In genomic region chr19:11073568-11073967, GRCh38 we compare ENCODE assay signal across 25 cellular contexts.
"Had no signal": no experiment of that assay in that cellular context is flagged by ENCODE, and none has a peak within 500 bp of the region (broad histone marks: within the 10 kb centered on the region; RNA-seq: fewer than 3 reads in every experiment).

No MANE protein-coding gene starts in this region.

- H3K9me3 Mint-ChIP-seq: activated naive CD4-positive, alpha-beta T cell treated with anti-CD3 and anti-CD28 coated beads, Interleukin-2, amount 50 U/mL, for 24 hours; activated T-cell treated with anti-CD3 and anti-CD28 coated beads, Interleukin-2, amount 50 U/mL, for 24 hours; activated T-helper 1 cell treated with anti-CD3 and anti-CD28 coated beads, Interleukin-12 subunit alpha, Interleukin-12 subunit beta, Interleukin-2, Interleukin-4 antibody, amounts not matched to agents 30 ng/mL and 10 ng/mL and 1 ng/mL, durations not matched to agents 14 hours and 24 hours and 36 hours; central memory CD8-positive, alpha-beta T cell; T-helper 1 cell treated with Interleukin-12 subunit alpha and Interleukin-12 subunit beta and Interleukin-4 antibody, amounts not matched to agents 30 μg/mL and 1 μg/mL, for 36 hours; WTC11 had no signal

- H3K4me1 Mint-ChIP-seq: brain had no signal

- ATAC-seq: activated CD8-positive, alpha-beta T cell treated with anti-CD3 and anti-CD28 coated beads, Interleukin-2, amount 10 ng/mL, durations not matched to agents 7 days and 5 days; WTC11 had no signal

- H3K4me3 Mint-ChIP-seq: activated CD8-positive, alpha-beta T cell treated with anti-CD3 and anti-CD28 coated beads, Interleukin-2, amount 10 ng/mL, durations not matched to agents 7 days and 5 days; activated naive CD4-positive, alpha-beta T cell treated with anti-CD3 and anti-CD28 coated beads, Interleukin-2, amount 50 U/mL, for 24 hours; activated T-cell treated with anti-CD3 and anti-CD28 coated beads, Interleukin-2, amount 50 U/mL, for 24 hours; activated T-helper 1 cell treated with anti-CD3 and anti-CD28 coated beads, Interleukin-12 subunit alpha, Interleukin-12 subunit beta, Interleukin-2, Interleukin-4 antibody, amounts not matched to agents 30 ng/mL and 10 ng/mL and 1 ng/mL, durations not matched to agents 14 hours and 24 hours and 36 hours; brain; central memory CD8-positive, alpha-beta T cell; T-helper 1 cell treated with Interleukin-12 subunit alpha and Interleukin-12 subunit beta and Interleukin-4 antibody, amounts not matched to agents 30 μg/mL and 1 μg/mL, for 36 hours; WTC11 had no signal

- H3K9me3 ChIP-seq: MG63, Peyer's patch had no signal

- H3K4me1 ChIP-seq: Peyer's patch had no signal

- H3K27ac ChIP-seq: KMS-11 had no signal

- H3K27me3 Mint-ChIP-seq: activated naive CD4-positive, alpha-beta T cell treated with anti-CD3 and anti-CD28 coated beads, Interleukin-2, amount 50 U/mL, for 24 hours; activated T-cell treated with anti-CD3 and anti-CD28 coated beads, Interleukin-2, amount 50 U/mL, for 24 hours; brain; central memory CD8-positive, alpha-beta T cell had no signal

- DNase-seq: activated CD4-positive, alpha-beta T cell treated with anti-CD3 and anti-CD28 coated beads for 48 hours; activated CD4-positive, alpha-beta T cell treated with anti-CD3 and anti-CD28 coated beads, Interleukin-2, amount 50 U/mL, for 4 hours; activated CD4-positive, CD25-positive, alpha-beta regulatory T cell treated with anti-CD3 and anti-CD28 coated beads, Interleukin-2, amount 50 U/mL, for 72 hours; activated CD8-positive, alpha-beta T cell treated with anti-CD3 and anti-CD28 coated beads, Interleukin-2, amount 10 ng/mL, durations not matched to agents 7 days and 5 days; activated effector memory CD4-positive, alpha-beta T cell treated with Interleukin-2 at 50 U/mL for 16 hours; activated naive CD4-positive, alpha-beta T cell; activated T-cell treated with anti-CD3 and anti-CD28 coated beads, Interleukin-2, amount 50 U/mL, for 24 hours; amniotic stem cell; MG63; NCI-H1092 treated with DMSO at 0.1 percent for 48 hours; NCI-H1417 treated with DMSO at 0.1 percent for 48 hours; NCI-H1694 treated with DMSO at 0.1 percent for 48 hours; NCI-H2029 treated with DMSO at 0.1 percent for 48 hours; NCI-H446; NCI-H524; Peyer's patch; SHP77 treated with DMSO at 0.1 percent for 48 hours; T-helper 9 cell had no signal

- H3K36me3 Mint-ChIP-seq: WTC11 had no signal

- H3K27ac Mint-ChIP-seq: activated CD8-positive, alpha-beta T cell treated with anti-CD3 and anti-CD28 coated beads, Interleukin-2, amount 10 ng/mL, durations not matched to agents 7 days and 5 days; activated T-cell treated with anti-CD3 and anti-CD28 coated beads, Interleukin-2, amount 50 U/mL, for 24 hours; activated T-helper 1 cell treated with anti-CD3 and anti-CD28 coated beads, Interleukin-12 subunit alpha, Interleukin-12 subunit beta, Interleukin-2, Interleukin-4 antibody, amounts not matched to agents 30 ng/mL and 10 ng/mL and 1 ng/mL, durations not matched to agents 14 hours and 24 hours and 36 hours; T-helper 1 cell treated with Interleukin-12 subunit alpha and Interleukin-12 subunit beta and Interleukin-4 antibody, amounts not matched to agents 30 μg/mL and 1 μg/mL, for 36 hours; WTC11 had no signal

- H3K36me3 ChIP-seq: Peyer's patch had no signal

- H3K4me3 ChIP-seq: MG63, Peyer's patch had no signal
